ENCODE assay signal across 14 cellular contexts in genomic region chr6:155103816-155104366, GRCh38.
DNase-seq lines count a peak whose midpoint lies in the region; ATAC-seq, FAIRE-seq and TF ChIP-seq lines count a peak whose summit lies in the region.
"Had no signal": no experiment of that assay in that cellular context is flagged by ENCODE, and none has a peak within 500 bp of the region (broad histone marks: within the 10 kb centered on the region; RNA-seq: fewer than 3 reads in every experiment).

No MANE protein-coding gene starts in this region.

- no peak overlapping the region for H3K9ac ChIP-seq in endodermal cell (ENCODE audit: extremely low read depth, low read length, poor library complexity, severe bottlenecking)

- H3K27ac ChIP-seq in endodermal cell (ENCODE audit: low read depth, low read length) (no peak overlapping the region), breast epithelium (no peak overlapping the region)
- H3K27ac ChIP-seq: adrenal gland, hepatocyte had no signal

- H3K9me3 Mint-ChIP-seq in activated T-cell treated with anti-CD3 and anti-CD28 coated beads, Interleukin-2, amount 50 U/mL, for 24 hours: no peaks in the 10 kb centered on the region
- H3K9me3 Mint-ChIP-seq in endodermal cell: no peaks in the 10 kb centered on the region

- no peaks in the 10 kb centered on the region for H3K27me3 ChIP-seq in endodermal cell (ENCODE audit: control insufficient read depth, insufficient read depth, low read length, poor library complexity, severe bottlenecking)
- no peaks in the 10 kb centered on the region for H3K27me3 ChIP-seq in breast epithelium
- H3K27me3 ChIP-seq: adrenal gland, hepatocyte had no signal

- no peak for FAIRE-seq in RCC 7860 (lab: Jason Lieb, UNC)
- FAIRE-seq: GM18507 had no signal

- no peak overlapping the region for H3K27ac Mint-ChIP-seq in activated T-cell treated with anti-CD3 and anti-CD28 coated beads, Interleukin-2, amount 50 U/mL, for 24 hours
- no peak overlapping the region for H3K27ac Mint-ChIP-seq in endodermal cell

- H3K36me3 ChIP-seq in endodermal cell (ENCODE audit: control insufficient read depth, insufficient read depth, low read length) (no peaks in the 10 kb centered on the region), breast epithelium (no peaks in the 10 kb centered on the region)
- H3K36me3 ChIP-seq: adrenal gland had no signal

- peaks cover 7% of the 10 kb centered on the region for H3K27me3 Mint-ChIP-seq in activated T-cell treated with anti-CD3 and anti-CD28 coated beads, Interleukin-2, amount 50 U/mL, for 24 hours
- no peaks in the 10 kb centered on the region for H3K27me3 Mint-ChIP-seq in endodermal cell (ENCODE audit: insufficient read depth)

- H3K36me3 Mint-ChIP-seq in activated T-cell treated with anti-CD3 and anti-CD28 coated beads, Interleukin-2, amount 50 U/mL, for 24 hours (ENCODE audit: low read depth): no peaks in the 10 kb centered on the region
- no peaks in the 10 kb centered on the region for H3K36me3 Mint-ChIP-seq in endodermal cell (ENCODE audit: low read depth)

- ATAC-seq in HG02763 (IDR thresholded peaks at IDR 0.05; ENCODE audit: unreplicated experiment): no peak

- DNase-seq in activated T-cell treated with anti-CD3 and anti-CD28 coated beads for 24 hours (ENCODE audit: low read depth) (peak; percentile 16), RCC 7860 (ENCODE audit: low spot score) (peak; percentile 92), endodermal cell (peak; percentile 47), breast epithelium (ENCODE audit: low spot score in 2 of 2) (no peak), SIG-M5 (lab: John Stamatoyannopoulos, UW) (no peak)
- no peak for DNase-seq in activated T-cell treated with anti-CD3 and anti-CD28 coated beads, Interleukin-2, amount 50 U/mL, for 24 hours
- DNase-seq in stimulated activated CD4-positive, alpha-beta T cell treated with anti-CD3 and anti-CD28 coated beads, Interleukin-2, amount 100 ng/mL, for 24 hours: peak; percentile 20 to 38
- DNase-seq: adrenal gland; DND-41; effector CD4-positive, alpha-beta T cell; NCI-H510A treated with DMSO at 0.1 percent for 48 hours had no signal

- H3K9me3 ChIP-seq in endodermal cell (ENCODE audit: control insufficient read depth, low read length) (no peaks in the 10 kb centered on the region), breast epithelium (no peaks in the 10 kb centered on the region)
- H3K9me3 ChIP-seq: adrenal gland had no signal

- 60 to 86% methylated on average over 2 to 5 of the region's 5 CpGs for WGBS in endodermal cell (ENCODE audit: insufficient coverage in 1 of 2, insufficient read length in 1 of 2), 2 experiments

- H3K4me1 ChIP-seq in endodermal cell (ENCODE audit: control insufficient read depth, insufficient read depth, low read length) (no peaks in the 10 kb centered on the region), breast epithelium (no peaks in the 10 kb centered on the region)
- H3K4me1 ChIP-seq: adrenal gland had no signal

- no peak overlapping the region for H3K4me3 Mint-ChIP-seq in activated T-cell treated with anti-CD3 and anti-CD28 coated beads, Interleukin-2, amount 50 U/mL, for 24 hours
- no peak overlapping the region for H3K4me3 Mint-ChIP-seq in endodermal cell

- H3K4me3 ChIP-seq in endodermal cell (ENCODE audit: low read length) (no peak overlapping the region), breast epithelium (no peak overlapping the region)
- H3K4me3 ChIP-seq: adrenal gland, hepatocyte had no signal

- TF ChIP-seq POLR2A in breast epithelium (IDR thresholded peaks at IDR 0.05): no peak

- intact Hi-C loops in breast epithelium (cut with DNase I; ENCODE audit: low total_unique reads): loop anchor here (10.0 kb wide), 1 partner anchor 1089 kb away; no protein-coding TSS in a partner anchor

- peaks cover 33% of the 10 kb centered on the region for H3K4me1 Mint-ChIP-seq in activated T-cell treated with anti-CD3 and anti-CD28 coated beads, Interleukin-2, amount 50 U/mL, for 24 hours (ENCODE audit: low read depth)
- H3K4me1 Mint-ChIP-seq in endodermal cell: peaks cover 12% of the 10 kb centered on the region

- TF ChIP-seq CTCF in endodermal cell (conservative IDR thresholded peaks at IDR 0.05): no peak
- no peak for TF ChIP-seq CTCF in breast epithelium (IDR thresholded peaks at IDR 0.05)

Comparison
In these comparisons a context has a peak if more than half of its experiments do, and no peak if none do; other contexts are left out.
1. DNase-seq: peak in activated T-cell treated with anti-CD3 and anti-CD28 coated beads for 24 hours (single experiment), RCC 7860 (single experiment), endodermal cell (single experiment) and stimulated activated CD4-positive, alpha-beta T cell treated with anti-CD3 and anti-CD28 coated beads, Interleukin-2, amount 100 ng/mL, for 24 hours (2 of 2); none in activated T-cell treated with anti-CD3 and anti-CD28 coated beads, Interleukin-2, amount 50 U/mL, for 24 hours (single experiment), breast epithelium (0 of 2) and SIG-M5 (single experiment).